Comparison of ENCODE assay signal across 25 cellular contexts in the genomic region with DNA sequence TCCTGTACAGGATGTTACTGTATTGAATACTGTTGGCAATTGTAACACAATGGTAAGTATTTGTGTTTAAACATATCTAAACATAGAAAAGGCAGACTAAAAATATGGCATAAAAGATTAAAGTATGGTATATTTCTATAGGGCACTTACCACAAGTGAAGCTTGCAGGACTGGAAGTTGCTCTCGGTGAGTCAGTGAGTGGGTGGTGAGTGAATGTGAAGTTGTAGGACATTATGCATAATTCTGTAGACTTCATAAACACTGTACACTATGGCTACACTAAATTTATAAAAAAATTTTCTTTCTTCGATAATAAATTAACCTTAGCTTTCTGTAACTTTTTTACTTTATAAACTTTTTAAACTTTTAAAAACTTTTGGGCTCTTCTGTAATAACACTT.
"Had no signal": no experiment of that assay in that cellular context is flagged by ENCODE, and none has a peak within 500 bp of the region (broad histone marks: within the 10 kb centered on the region; RNA-seq: fewer than 3 reads in every experiment).

No MANE protein-coding gene starts in this region.

- H3K4me3 Mint-ChIP-seq: activated B cell treated with CpG ODN at 0.5 μM for 24 hours; activated CD4-positive, alpha-beta T cell treated with anti-CD3 and anti-CD28 coated beads, Interleukin-2, amount 10 ng/mL, durations not matched to agents 24 days and 14 days; memory B cell; naive B cell; neural progenitor cell; stimulated activated memory B cell treated with anti-CD40 and anti-IgM and Interleukin-4, amounts not matched to agents 10 μg/mL and 1 μg/mL and 100 μg/mL, for 72 hours; T-cell had no signal

- H3K9me3 Mint-ChIP-seq: activated B cell treated with CpG ODN at 0.5 μM for 24 hours; activated CD4-positive, alpha-beta T cell treated with anti-CD3 and anti-CD28 coated beads, Interleukin-2, amount 10 ng/mL, durations not matched to agents 24 days and 14 days; activated naive CD4-positive, alpha-beta T cell treated with anti-CD3 and anti-CD28 coated beads, Interleukin-2, amount 50 U/mL, for 72 hours; stimulated activated memory B cell treated with anti-CD40 and anti-IgM and Interleukin-4, amounts not matched to agents 10 μg/mL and 1 μg/mL and 100 μg/mL, for 72 hours; T-cell had no signal

- H3K9me3 ChIP-seq: colonic mucosa, gastroesophageal sphincter, heart left ventricle, left ventricle myocardium inferior, mucosa of descending colon, prostate gland, right atrium auricular region, thoracic aorta, upper lobe of right lung had no signal

- H3K27ac Mint-ChIP-seq: activated B cell treated with CpG ODN at 0.5 μM for 24 hours; activated CD4-positive, alpha-beta T cell treated with anti-CD3 and anti-CD28 coated beads, Interleukin-2, amount 10 ng/mL, durations not matched to agents 24 days and 14 days; activated naive CD4-positive, alpha-beta T cell treated with anti-CD3 and anti-CD28 coated beads, Interleukin-2, amount 50 U/mL, for 72 hours; memory B cell; naive B cell; neural progenitor cell; stimulated activated memory B cell treated with anti-CD40 and anti-IgM and Interleukin-4, amounts not matched to agents 10 μg/mL and 1 μg/mL and 100 μg/mL, for 72 hours; T-cell had no signal

- DNase-seq: activated B cell treated with CpG ODN at 0.5 μM for 24 hours; activated CD4-positive, alpha-beta T cell treated with anti-CD3 and anti-CD28 coated beads, Interleukin-2, amount 10 ng/mL, durations not matched to agents 24 days and 14 days; activated gamma-delta T cell treated with Interleukin-2 at 50 U/mL for 16 hours; amniotic stem cell; central memory CD4-positive, alpha-beta T cell; colonic mucosa; erythroblast; heart left ventricle; kidney glomerular epithelial cell; left ventricle myocardium inferior; mucosa of descending colon; naive B cell; stimulated activated CD4-positive, alpha-beta T cell treated with anti-CD3 and anti-CD28 coated beads, Interleukin-4, amount 100 ng/mL, for 4 hours; T-cell; upper lobe of right lung had no signal

- H3K36me3 Mint-ChIP-seq: activated naive CD4-positive, alpha-beta T cell treated with anti-CD3 and anti-CD28 coated beads, Interleukin-2, amount 50 U/mL, for 72 hours; memory B cell; naive B cell; neural progenitor cell; stimulated activated memory B cell treated with anti-CD40 and anti-IgM and Interleukin-4, amounts not matched to agents 10 μg/mL and 1 μg/mL and 100 μg/mL, for 72 hours; T-cell had no signal

- H3K4me1 Mint-ChIP-seq: activated B cell treated with CpG ODN at 0.5 μM for 24 hours; stimulated activated memory B cell treated with anti-CD40 and anti-IgM and Interleukin-4, amounts not matched to agents 10 μg/mL and 1 μg/mL and 100 μg/mL, for 72 hours had no signal

- H3K4me1 ChIP-seq: colonic mucosa, gastroesophageal sphincter, heart left ventricle, left ventricle myocardium inferior, neural progenitor cell, prostate gland, right atrium auricular region, upper lobe of right lung had no signal

- H3K4me3 ChIP-seq: colonic mucosa, gastroesophageal sphincter, heart left ventricle, left ventricle myocardium inferior, mucosa of descending colon, neural progenitor cell, prostate gland, right atrium auricular region, skin epidermis, thoracic aorta, upper lobe of right lung had no signal

- ATAC-seq: activated naive CD4-positive, alpha-beta T cell treated with anti-CD3 and anti-CD28 coated beads, Interleukin-2, amount 50 U/mL, for 72 hours; gastroesophageal sphincter; heart left ventricle; mucosa of descending colon; SK-N-SH treated with all-trans-retinoic acid at 6 μM for 48 hours; stimulated activated memory B cell treated with anti-CD40 and anti-IgM and Interleukin-4, amounts not matched to agents 10 μg/mL and 1 μg/mL and 100 μg/mL, for 72 hours; T-cell; upper lobe of right lung had no signal

- H3K27ac ChIP-seq: colonic mucosa, gastroesophageal sphincter, heart left ventricle, left ventricle myocardium inferior, neural progenitor cell, prostate gland, right atrium auricular region, skin epidermis, thoracic aorta, upper lobe of right lung had no signal

- H3K27me3 ChIP-seq: colonic mucosa, right atrium auricular region, upper lobe of right lung had no signal

- H3K36me3 ChIP-seq: colonic mucosa, gastroesophageal sphincter, heart left ventricle, left ventricle myocardium inferior, neural progenitor cell, prostate gland, right atrium auricular region, thoracic aorta, upper lobe of right lung had no signal
